In the genomic region with DNA sequence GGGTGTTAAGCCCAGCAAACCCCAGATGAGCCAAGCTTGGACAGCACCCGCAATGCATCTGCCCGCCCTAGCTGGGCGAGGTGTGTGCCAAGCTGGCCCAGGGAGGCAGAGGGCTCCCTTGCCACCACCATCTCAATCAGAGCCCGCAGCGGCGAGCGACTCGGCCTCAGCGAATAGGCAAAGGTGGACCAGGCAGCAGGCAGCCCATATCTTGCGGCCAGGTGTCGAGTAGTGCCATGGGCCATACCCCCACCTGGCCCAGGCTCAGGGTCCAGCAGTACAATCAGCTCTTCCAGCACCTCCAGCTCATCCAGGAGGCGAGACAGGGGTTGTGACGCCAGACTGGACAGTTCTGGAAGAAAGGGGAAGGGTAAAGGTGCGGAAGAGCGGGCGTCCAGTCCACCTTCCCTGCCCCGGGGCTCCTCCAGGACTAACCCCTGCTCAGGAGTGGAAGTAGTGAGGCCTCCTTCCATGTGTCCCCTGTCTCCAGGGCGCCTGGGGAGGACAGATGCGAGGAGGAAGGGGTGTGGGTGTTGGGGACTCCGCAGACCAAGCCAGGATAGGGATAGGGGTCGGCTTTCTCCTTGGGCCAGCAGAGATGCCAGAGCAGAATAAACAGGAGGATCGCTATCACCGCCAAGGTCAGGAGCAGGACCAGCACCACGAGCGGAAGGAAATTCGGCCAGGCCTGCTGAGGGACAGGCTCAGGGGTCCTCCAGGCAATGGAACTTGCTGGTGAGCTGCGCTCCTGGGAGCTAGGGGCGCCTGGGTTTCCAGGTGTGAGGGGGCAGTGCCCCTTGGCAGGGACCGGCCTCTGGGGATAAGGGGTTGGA, we compare ENCODE assay signal across 1 cellular context.
TF ChIP-seq lines count a peak whose summit lies in the region.

No MANE protein-coding gene starts in this region.

TF ChIP-seq in GM23338, 12 proteins besides CTCF, POLR2A, EP300 and RAD21 (continued from another document):
- TF ChIP-seq, protein P1, sequence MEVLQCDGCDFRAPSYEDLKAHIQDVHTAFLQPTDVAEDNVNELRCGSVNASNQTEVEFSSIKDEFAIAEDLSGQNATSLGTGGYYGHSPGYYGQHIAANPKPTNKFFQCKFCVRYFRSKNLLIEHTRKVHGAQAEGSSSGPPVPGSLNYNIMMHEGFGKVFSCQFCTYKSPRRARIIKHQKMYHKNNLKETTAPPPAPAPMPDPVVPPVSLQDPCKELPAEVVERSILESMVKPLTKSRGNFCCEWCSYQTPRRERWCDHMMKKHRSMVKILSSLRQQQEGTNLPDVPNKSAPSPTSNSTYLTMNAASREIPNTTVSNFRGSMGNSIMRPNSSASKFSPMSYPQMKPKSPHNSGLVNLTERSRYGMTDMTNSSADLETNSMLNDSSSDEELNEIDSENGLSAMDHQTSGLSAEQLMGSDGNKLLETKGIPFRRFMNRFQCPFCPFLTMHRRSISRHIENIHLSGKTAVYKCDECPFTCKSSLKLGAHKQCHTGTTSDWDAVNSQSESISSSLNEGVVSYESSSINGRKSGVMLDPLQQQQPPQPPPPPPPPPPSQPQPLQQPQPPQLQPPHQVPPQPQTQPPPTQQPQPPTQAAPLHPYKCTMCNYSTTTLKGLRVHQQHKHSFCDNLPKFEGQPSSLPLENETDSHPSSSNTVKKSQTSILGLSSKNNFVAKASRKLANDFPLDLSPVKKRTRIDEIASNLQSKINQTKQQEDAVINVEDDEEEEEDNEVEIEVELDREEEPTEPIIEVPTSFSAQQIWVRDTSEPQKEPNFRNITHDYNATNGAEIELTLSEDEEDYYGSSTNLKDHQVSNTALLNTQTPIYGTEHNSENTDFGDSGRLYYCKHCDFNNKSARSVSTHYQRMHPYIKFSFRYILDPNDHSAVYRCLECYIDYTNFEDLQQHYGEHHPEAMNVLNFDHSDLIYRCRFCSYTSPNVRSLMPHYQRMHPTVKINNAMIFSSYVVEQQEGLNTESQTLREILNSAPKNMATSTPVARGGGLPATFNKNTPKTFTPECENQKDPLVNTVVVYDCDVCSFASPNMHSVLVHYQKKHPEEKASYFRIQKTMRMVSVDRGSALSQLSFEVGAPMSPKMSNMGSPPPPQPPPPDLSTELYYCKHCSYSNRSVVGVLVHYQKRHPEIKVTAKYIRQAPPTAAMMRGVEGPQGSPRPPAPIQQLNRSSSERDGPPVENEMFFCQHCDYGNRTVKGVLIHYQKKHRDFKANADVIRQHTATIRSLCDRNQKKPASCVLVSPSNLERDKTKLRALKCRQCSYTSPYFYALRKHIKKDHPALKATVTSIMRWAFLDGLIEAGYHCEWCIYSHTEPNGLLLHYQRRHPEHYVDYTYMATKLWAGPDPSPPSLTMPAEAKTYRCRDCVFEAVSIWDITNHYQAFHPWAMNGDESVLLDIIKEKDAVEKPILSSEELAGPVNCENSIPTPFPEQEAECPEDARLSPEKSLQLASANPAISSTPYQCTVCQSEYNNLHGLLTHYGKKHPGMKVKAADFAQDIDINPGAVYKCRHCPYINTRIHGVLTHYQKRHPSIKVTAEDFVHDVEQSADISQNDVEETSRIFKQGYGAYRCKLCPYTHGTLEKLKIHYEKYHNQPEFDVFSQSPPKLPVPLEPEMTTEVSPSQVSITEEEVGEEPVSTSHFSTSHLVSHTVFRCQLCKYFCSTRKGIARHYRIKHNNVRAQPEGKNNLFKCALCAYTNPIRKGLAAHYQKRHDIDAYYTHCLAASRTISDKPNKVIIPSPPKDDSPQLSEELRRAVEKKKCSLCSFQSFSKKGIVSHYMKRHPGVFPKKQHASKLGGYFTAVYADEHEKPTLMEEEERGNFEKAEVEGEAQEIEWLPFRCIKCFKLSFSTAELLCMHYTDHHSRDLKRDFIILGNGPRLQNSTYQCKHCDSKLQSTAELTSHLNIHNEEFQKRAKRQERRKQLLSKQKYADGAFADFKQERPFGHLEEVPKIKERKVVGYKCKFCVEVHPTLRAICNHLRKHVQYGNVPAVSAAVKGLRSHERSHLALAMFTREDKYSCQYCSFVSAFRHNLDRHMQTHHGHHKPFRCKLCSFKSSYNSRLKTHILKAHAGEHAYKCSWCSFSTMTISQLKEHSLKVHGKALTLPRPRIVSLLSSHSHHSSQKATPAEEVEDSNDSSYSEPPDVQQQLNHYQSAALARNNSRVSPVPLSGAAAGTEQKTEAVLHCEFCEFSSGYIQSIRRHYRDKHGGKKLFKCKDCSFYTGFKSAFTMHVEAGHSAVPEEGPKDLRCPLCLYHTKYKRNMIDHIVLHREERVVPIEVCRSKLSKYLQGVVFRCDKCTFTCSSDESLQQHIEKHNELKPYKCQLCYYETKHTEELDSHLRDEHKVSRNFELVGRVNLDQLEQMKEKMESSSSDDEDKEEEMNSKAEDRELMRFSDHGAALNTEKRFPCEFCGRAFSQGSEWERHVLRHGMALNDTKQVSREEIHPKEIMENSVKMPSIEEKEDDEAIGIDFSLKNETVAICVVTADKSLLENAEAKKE (CRISPR knock-in tag; IDR thresholded peaks at IDR 0.05) = no peak
- TF ChIP-seq, protein P2, sequence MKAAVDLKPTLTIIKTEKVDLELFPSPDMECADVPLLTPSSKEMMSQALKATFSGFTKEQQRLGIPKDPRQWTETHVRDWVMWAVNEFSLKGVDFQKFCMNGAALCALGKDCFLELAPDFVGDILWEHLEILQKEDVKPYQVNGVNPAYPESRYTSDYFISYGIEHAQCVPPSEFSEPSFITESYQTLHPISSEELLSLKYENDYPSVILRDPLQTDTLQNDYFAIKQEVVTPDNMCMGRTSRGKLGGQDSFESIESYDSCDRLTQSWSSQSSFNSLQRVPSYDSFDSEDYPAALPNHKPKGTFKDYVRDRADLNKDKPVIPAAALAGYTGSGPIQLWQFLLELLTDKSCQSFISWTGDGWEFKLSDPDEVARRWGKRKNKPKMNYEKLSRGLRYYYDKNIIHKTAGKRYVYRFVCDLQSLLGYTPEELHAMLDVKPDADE (IDR thresholded peaks at IDR 0.05) = no peak
- no peak for TF ChIP-seq ZNF331 (CRISPR knock-in tag; IDR thresholded peaks at IDR 0.05; ENCODE audit: low read depth)
TF ChIP-seq in GM23338: peak in this region for 0.
